8 cellular contexts compared by ENCODE assay signal in genomic region chr5:14108170-14108996, GRCh38. TPM values are rescaled to one million over a fixed set of nuclear protein-coding genes. Genes with fewer than 3 reads are reported as not detected.
DNase-seq lines count a peak whose midpoint lies in the region; ATAC-seq, FAIRE-seq and TF ChIP-seq lines count a peak whose summit lies in the region.

No MANE protein-coding gene starts in this region.

- H3K4me3 Mint-ChIP-seq in activated T-helper 17 cell treated with anti-CD3 and anti-CD28 coated beads, Interleukin-2, amount 50 U/mL, for 72 hours, result peak overlapping the region; percentile 51

- ATAC-seq in GM19043 (IDR thresholded peaks at IDR 0.05; ENCODE audit: low read depth, unreplicated experiment) (peak; percentile 76), HG03139 (IDR thresholded peaks at IDR 0.05; ENCODE audit: unreplicated experiment) (peak; percentile 65), GM19324 (IDR thresholded peaks at IDR 0.05; ENCODE audit: low FRiP score, unreplicated experiment) (no peak)
- ATAC-seq in activated T-helper 17 cell treated with anti-CD3 and anti-CD28 coated beads, Interleukin-2, amount 50 U/mL, for 72 hours (replicated peaks), result peak; percentile 36

- no peaks in the 10 kb centered on the region for H3K36me3 ChIP-seq in cardiac muscle cell
- no peaks in the 10 kb centered on the region for H3K36me3 ChIP-seq in parathyroid adenoma (ENCODE audit: control insufficient read depth, insufficient read depth, low read length)

- H3K27me3 ChIP-seq in cardiac muscle cell (no peaks in the 10 kb centered on the region), parathyroid adenoma (ENCODE audit: control insufficient read depth, insufficient read depth, low read length) (no peaks in the 10 kb centered on the region)

- H3K4me1 Mint-ChIP-seq in activated T-helper 17 cell treated with anti-CD3 and anti-CD28 coated beads, Interleukin-2, amount 50 U/mL, for 72 hours, result peaks cover 19% of the 10 kb centered on the region

- H3K4me2 ChIP-seq in parathyroid adenoma (ENCODE audit: low read length), result no peak overlapping the region

- H3K4me1 ChIP-seq in cardiac muscle cell (ENCODE audit: low read depth), result no peaks in the 10 kb centered on the region
- no peaks in the 10 kb centered on the region for H3K4me1 ChIP-seq in parathyroid adenoma

- no peak for DNase-seq in D721Med (ENCODE audit: insufficient read length, low spot score)
- DNase-seq in NCI-H345 treated with DMSO at 0.1 percent for 48 hours (lab: John Stamatoyannopoulos, UW; ENCODE audit: unreplicated experiment), result peak; percentile 5
- DNase-seq in cardiac muscle cell (ENCODE audit: low read depth in 1 of 2, low spot score in 1 of 2), result peak; percentile 73 to 87

- H3K9me3 Mint-ChIP-seq in activated T-helper 17 cell treated with anti-CD3 and anti-CD28 coated beads, Interleukin-2, amount 50 U/mL, for 72 hours, result peaks cover 3% of the 10 kb centered on the region

- no peak overlapping the region for H3K27ac ChIP-seq in cardiac muscle cell
- no peak overlapping the region for H3K27ac ChIP-seq in parathyroid adenoma

- H3K9me3 ChIP-seq in cardiac muscle cell (ENCODE audit: low read depth) (no peaks in the 10 kb centered on the region), parathyroid adenoma (ENCODE audit: control insufficient read depth, low read length) (no peaks in the 10 kb centered on the region)

- no peak overlapping the region for H3K9ac ChIP-seq in parathyroid adenoma

- H3K79me2 ChIP-seq in parathyroid adenoma, result no peaks in the 10 kb centered on the region

- FAIRE-seq in D721Med (lab: Jason Lieb, UNC), result no peak

- peak overlapping the region; percentile 19 for H2AFZ ChIP-seq in parathyroid adenoma

- no peaks in the 10 kb centered on the region for H3K36me3 Mint-ChIP-seq in activated T-helper 17 cell treated with anti-CD3 and anti-CD28 coated beads, Interleukin-2, amount 50 U/mL, for 72 hours (ENCODE audit: low read depth)

- peaks cover 28% of the 10 kb centered on the region for H3K27me3 Mint-ChIP-seq in activated T-helper 17 cell treated with anti-CD3 and anti-CD28 coated beads, Interleukin-2, amount 50 U/mL, for 72 hours

- H3K27ac Mint-ChIP-seq in activated T-helper 17 cell treated with anti-CD3 and anti-CD28 coated beads, Interleukin-2, amount 50 U/mL, for 72 hours, result peak overlapping the region; percentile 45

- H3K4me3 ChIP-seq in cardiac muscle cell, result no peak overlapping the region
- H3K4me3 ChIP-seq in parathyroid adenoma (ENCODE audit: low read depth, low read length), result no peak overlapping the region

- peak; percentile 71 for TF ChIP-seq CTCF in D721Med (IDR thresholded peaks at IDR 0.05; ENCODE audit: insufficient read depth, missing control alignments)
- peak; percentile 76 for TF ChIP-seq CTCF in cardiac muscle cell (IDR thresholded peaks at IDR 0.05; ENCODE audit: low read depth, low read length)
- peak; percentile 77 for TF ChIP-seq CTCF in parathyroid adenoma (IDR thresholded peaks at IDR 0.05)

RNA-seq across cellular contexts. Expression of gene TRIO, which starts 34.8 kb away (rescaled TPM):
- 10 to 100 TPM; 13.6 to 21.5 TPM for total RNA-seq in activated T-helper 17 cell treated with anti-CD3 and anti-CD28 coated beads, Interleukin-2, amount 50 U/mL, for 72 hours
- total RNA-seq in cardiac muscle cell, result 74.3 and 104 TPM in 2 replicates
- 15.5 and 22.0 TPM in 2 replicates for polyA plus RNA-seq in cardiac muscle cell
